ENCODE assay signal across 8 cellular contexts in genomic region chr1:68819190-68819829, GRCh38.
A peak's percentile ranks its signal among the peaks of the same experiment; 100 is the strongest.
DNase-seq lines count a peak whose midpoint lies in the region; ATAC-seq and TF ChIP-seq lines count a peak whose summit lies in the region.

No MANE protein-coding gene starts in this region.

- H3K9me2 ChIP-seq in SK-N-SH: no peaks in the 10 kb centered on the region

- no peak overlapping the region for H2AFZ ChIP-seq in SK-N-SH (ENCODE audit: low read depth)

- H4K20me1 ChIP-seq in SK-N-SH (ENCODE audit: insufficient read depth): no peaks in the 10 kb centered on the region

- ATAC-seq in GM19328 (IDR thresholded peaks at IDR 0.05; ENCODE audit: unreplicated experiment) (no peak), GM18505 (IDR thresholded peaks at IDR 0.05; ENCODE audit: unreplicated experiment) (no peak)

- no peak overlapping the region for H3K27ac ChIP-seq in HEK293 (ENCODE audit: extremely low read depth, low read depth, low read length)
- no peak overlapping the region for H3K27ac ChIP-seq in SK-N-SH (ENCODE audit: low read depth in 2 of 2, low read length in 1 of 2)

- no peaks in the 10 kb centered on the region for H3K9me3 ChIP-seq in HEK293 (ENCODE audit: control insufficient read depth, insufficient read depth, low read depth, low read length)
- no peaks in the 10 kb centered on the region for H3K9me3 ChIP-seq in SK-N-SH

- TF ChIP-seq CTCF in HEK293 (tag by site-specific recombination; IDR thresholded peaks at IDR 0.05) (no peak), SK-N-SH (IDR thresholded peaks at IDR 0.05) (peak; percentile 30)

- 50% methylated on average over 4 of the region's 4 CpGs for WGBS in SK-N-SH (ENCODE audit: low lambda C conversion rate)

- DNase-seq in COLO668 (lab: John Stamatoyannopoulos, UW; ENCODE audit: unreplicated experiment) (peak; percentile 33), SK-N-SH (peak; percentile 39), iris pigment epithelial cell (ENCODE audit: low read depth) (peak; percentile 9), SIG-M5 (lab: John Stamatoyannopoulos, UW) (no peak)
- DNase-seq in activated CD4-positive, alpha-beta T cell treated with anti-CD3 and anti-CD28 coated beads for 1 hour: no peak

- H3K4me1 ChIP-seq in HEK293 (ENCODE audit: control insufficient read depth, insufficient read depth, low read length): no peaks in the 10 kb centered on the region
- H3K4me1 ChIP-seq in SK-N-SH (ENCODE audit: control insufficient read depth in 1 of 2, insufficient read depth in 2 of 2, low read depth in 1 of 2, low read length in 1 of 2): peaks cover 0 to 2% of the 10 kb centered on the region in 2 experiments; a peak in 1 of 4 replicates

- no peak overlapping the region for H3K4me3 ChIP-seq in HEK293 (ENCODE audit: low read depth, low read length)
- H3K4me3 ChIP-seq in SK-N-SH (ENCODE audit: low read depth in 2 of 2, low read length in 1 of 2): no peak overlapping the region

- no peak for TF ChIP-seq POLR2A in GM18505 (IDR thresholded peaks at IDR 0.05; ENCODE audit: borderline replicate concordance, extremely low read depth, insufficient read depth, insufficient read length)

- no peak overlapping the region for H3K4me2 ChIP-seq in SK-N-SH

- POLR2A ChIA-PET in HEK293 (lab: Yijun Ruan, JAX) (no interaction called here), SK-N-SH (lab: Yijun Ruan, JAX) (no interaction called here)

- CTCF ChIA-PET in HEK293 (lab: Yijun Ruan, JAX) (interaction anchor here (0.6 to 1.9 kb wide), 12 partner anchors 11 to 438 kb away, joined by 3 to 7 read pairs (median 3); no protein-coding TSS in a partner anchor), SK-N-SH (lab: Yijun Ruan, JAX) (interaction anchor here (1.0 to 2.0 kb wide), 4 partner anchors 10 to 919 kb away, joined by 3 to 9 read pairs (median 6); no protein-coding TSS in a partner anchor)

- H3F3A ChIP-seq in SK-N-SH (replicated peaks; ENCODE audit: insufficient read depth): no peaks in the 10 kb centered on the region

- no peaks in the 10 kb centered on the region for H3K79me2 ChIP-seq in SK-N-SH (ENCODE audit: insufficient read depth)

- no peaks in the 10 kb centered on the region for H3K27me3 ChIP-seq in SK-N-SH (ENCODE audit: insufficient read depth)

- no peak overlapping the region for H3K9ac ChIP-seq in SK-N-SH

- TF ChIP-seq EP300 in SK-N-SH (IDR thresholded peaks at IDR 0.05; ENCODE audit: borderline replicate concordance in 1 of 2, low read depth in 1 of 2, low read length in 1 of 2): no peak

- H3K36me3 ChIP-seq in HEK293 (ENCODE audit: control insufficient read depth in 2 of 2, insufficient read depth in 1 of 2, low read length in 2 of 2) (no peaks in the 10 kb centered on the region), SK-N-SH (replicated peaks in 1 of 2; ENCODE audit: control insufficient read depth in 1 of 2, insufficient read depth in 2 of 2, low read length in 1 of 2) (no peaks in the 10 kb centered on the region)

- peak; percentile 55 for TF ChIP-seq RAD21 in SK-N-SH (IDR thresholded peaks at IDR 0.05; ENCODE audit: low read length)

TF ChIP-seq in HEK293, 187 proteins besides CTCF, POLR2A, EP300 and RAD21:
- TF ChIP-seq BCL11A (tag by site-specific recombination; IDR thresholded peaks at IDR 0.05; ENCODE audit: low read depth) (no peak), ZNF654 (tag by site-specific recombination; IDR thresholded peaks at IDR 0.05; ENCODE audit: low read depth) (peak; percentile 20; the same call in 1 of the 2 replicates)

TF ChIP-seq in SK-N-SH, 30 proteins besides CTCF, POLR2A, EP300 and RAD21:
- TF ChIP-seq ELF1 (IDR thresholded peaks at IDR 0.05) (no peak), SIN3A (IDR thresholded peaks at IDR 0.05; ENCODE audit: borderline replicate concordance, low read depth, low read length) (no peak), RXRA (IDR thresholded peaks at IDR 0.05; ENCODE audit: borderline replicate concordance, low read depth) (no peak), TEAD4 (IDR thresholded peaks at IDR 0.05; ENCODE audit: borderline replicate concordance, insufficient read depth) (no peak), SMC3 (IDR thresholded peaks at IDR 0.05; ENCODE audit: low read depth, low read length) (no peak), IRF3 (IDR thresholded peaks at IDR 0.05; ENCODE audit: low read depth, low read length) (no peak), NFIC (IDR thresholded peaks at IDR 0.05; ENCODE audit: borderline replicate concordance) (no peak), FOXJ3 (CRISPR knock-in tag; IDR thresholded peaks at IDR 0.05) (no peak), MXI1 (IDR thresholded peaks at IDR 0.05; ENCODE audit: low read depth, low read length) (no peak)

Comparison
In these comparisons a context has a peak if more than half of its experiments do, and no peak if none do; other contexts are left out.
1. DNase-seq: peak in COLO668 (single experiment), SK-N-SH (single experiment) and iris pigment epithelial cell (single experiment); none in activated CD4-positive, alpha-beta T cell treated with anti-CD3 and anti-CD28 coated beads for 1 hour (single experiment) and SIG-M5 (single experiment).